Comparison of ENCODE assay signal across 8 cellular contexts in genomic region chr20:50146732-50147662, GRCh38. TPM values are rescaled to one million over a fixed set of nuclear protein-coding genes. Genes with fewer than 3 reads are reported as not detected.
DNase-seq lines count a peak whose midpoint lies in the region; ATAC-seq and TF ChIP-seq lines count a peak whose summit lies in the region.

No MANE protein-coding gene starts in this region.

- 68 to 71% (median 71%) methylated on average over 16 to 17 of the region's 17 CpGs for WGBS in ovary, 3 donors

- H3K4me3 ChIP-seq in DND-41 (ENCODE audit: low read depth in 1 of 2, low read length in 2 of 2) = peak overlapping the region in 1 of 2 experiments; percentile 49; a peak in 2 of 4 replicates
- peak overlapping the region; percentile 6 for H3K4me3 ChIP-seq in RWPE2 (ENCODE audit: severe bottlenecking)
- H3K4me3 ChIP-seq in MM.1S (ENCODE audit: low read length) = no peak overlapping the region
- no peak overlapping the region for H3K4me3 ChIP-seq in ovary

- H3K27me3 Mint-ChIP-seq in activated naive CD4-positive, alpha-beta T cell treated with anti-CD3 and anti-CD28 coated beads for 36 hours (ENCODE audit: low read depth) = no peaks in the 10 kb centered on the region

- H3K27me3 ChIP-seq in DND-41 (ENCODE audit: insufficient read depth, low read length, poor library complexity) = no peaks in the 10 kb centered on the region
- no peaks in the 10 kb centered on the region for H3K27me3 ChIP-seq in RWPE2 (ENCODE audit: insufficient read depth, poor library complexity, severe bottlenecking)
- H3K27me3 ChIP-seq in MM.1S (replicated peaks; ENCODE audit: insufficient read depth, low read length) = no peaks in the 10 kb centered on the region
- no peaks in the 10 kb centered on the region for H3K27me3 ChIP-seq in ovary

- H4K20me1 ChIP-seq in DND-41 (ENCODE audit: insufficient read depth, low read length) (peaks cover 17% of the 10 kb centered on the region), MM.1S (ENCODE audit: insufficient read depth, low read length) (no peaks in the 10 kb centered on the region)

- DNase-seq in DND-41 (peak; percentile 86), RWPE2 (ENCODE audit: low spot score) (peak; percentile 97), iPS-NIHi11 (ENCODE audit: low spot score) (peak; percentile 67), MM.1S (no peak), ovary (no peak)
- DNase-seq in activated naive CD4-positive, alpha-beta T cell treated with anti-CD3 and anti-CD28 coated beads for 36 hours = peak; percentile 91
- DNase-seq in stimulated activated CD4-positive, alpha-beta T cell treated with anti-CD3 and anti-CD28 coated beads, Interleukin-2, amount 100 ng/mL, for 48 hours = peak; percentile 53 to 55

- TF ChIP-seq CTCF in DND-41 (IDR thresholded peaks at IDR 0.05; ENCODE audit: borderline replicate concordance, extremely low read depth, low read length, poor library complexity, severe bottlenecking) = no peak
- TF ChIP-seq CTCF in RWPE2 (IDR thresholded peaks at IDR 0.05; ENCODE audit: poor library complexity, severe bottlenecking) = no peak
- no peak for TF ChIP-seq CTCF in MM.1S (IDR thresholded peaks at IDR 0.05; ENCODE audit: low read length)
- no peak for TF ChIP-seq CTCF in ovary (IDR thresholded peaks at IDR 0.05)

- peak overlapping the region; percentile 98 for H3K27ac Mint-ChIP-seq in activated naive CD4-positive, alpha-beta T cell treated with anti-CD3 and anti-CD28 coated beads for 36 hours

- peak overlapping the region; percentile 65 for H2AFZ ChIP-seq in DND-41 (ENCODE audit: low read depth, low read length)
- no peak overlapping the region for H2AFZ ChIP-seq in MM.1S (ENCODE audit: low read length)

- no peaks in the 10 kb centered on the region for H3K9me3 Mint-ChIP-seq in activated naive CD4-positive, alpha-beta T cell treated with anti-CD3 and anti-CD28 coated beads for 36 hours

- no peak for TF ChIP-seq POLR2A in ovary (IDR thresholded peaks at IDR 0.05)

- H3F3A ChIP-seq in MM.1S (ENCODE audit: insufficient read depth, low read length) = no peaks in the 10 kb centered on the region

- peaks cover 66% of the 10 kb centered on the region for H3K36me3 ChIP-seq in DND-41 (ENCODE audit: insufficient read depth, low read length)
- peaks cover 84% of the 10 kb centered on the region for H3K36me3 ChIP-seq in RWPE2 (ENCODE audit: low read depth)
- no peaks in the 10 kb centered on the region for H3K36me3 ChIP-seq in MM.1S (replicated peaks; ENCODE audit: insufficient read depth, low read length)
- no peaks in the 10 kb centered on the region for H3K36me3 ChIP-seq in ovary

- H3K79me2 ChIP-seq in DND-41 (ENCODE audit: insufficient read depth, low read length) (peaks cover 85% of the 10 kb centered on the region), MM.1S (ENCODE audit: low read length) (peaks cover 30% of the 10 kb centered on the region)

- H3K4me1 ChIP-seq in DND-41 (ENCODE audit: insufficient read depth, low read length) = peaks cover 59% of the 10 kb centered on the region
- peaks cover 74% of the 10 kb centered on the region for H3K4me1 ChIP-seq in RWPE2 (ENCODE audit: insufficient read depth, poor library complexity, severe bottlenecking)
- H3K4me1 ChIP-seq in MM.1S (ENCODE audit: low read length) = no peaks in the 10 kb centered on the region; the same call in 1 of the 2 replicates
- H3K4me1 ChIP-seq in ovary (ENCODE audit: insufficient read depth) = peaks cover 3% of the 10 kb centered on the region

- H3K4me3 Mint-ChIP-seq in activated naive CD4-positive, alpha-beta T cell treated with anti-CD3 and anti-CD28 coated beads for 36 hours = peak overlapping the region; percentile 74

- intact Hi-C loops in activated naive CD4-positive, alpha-beta T cell treated with anti-CD3 and anti-CD28 coated beads for 36 hours (cut with micrococcal nuclease) = loop anchor here (1.0 kb wide), 2 partner anchors 19 to 32 kb away; no protein-coding TSS in a partner anchor
- intact Hi-C loops in ovary (cut with DNase I) = no loop called here

- CTCF ChIA-PET in activated naive CD4-positive, alpha-beta T cell treated with anti-CD3 and anti-CD28 coated beads for 36 hours (lab: Charles Lee) = interaction anchor here (0.8 to 8.7 kb wide), 6 partner anchors 13 to 313 kb away, joined by 3 to 77 read pairs (median 3); partner anchors contain the start of gene UBE2V1

- peaks cover 18% of the 10 kb centered on the region for H3K36me3 Mint-ChIP-seq in activated naive CD4-positive, alpha-beta T cell treated with anti-CD3 and anti-CD28 coated beads for 36 hours (ENCODE audit: low read depth)

- ATAC-seq in DND-41 (ENCODE audit: insufficient read depth, low read depth) = peak; percentile 100
- ATAC-seq in HG02678 (IDR thresholded peaks at IDR 0.05; ENCODE audit: unreplicated experiment) = peak; percentile 76
- peak; percentile 80 for ATAC-seq in RWPE2 (ENCODE audit: low read depth)

- H3K4me1 Mint-ChIP-seq in activated naive CD4-positive, alpha-beta T cell treated with anti-CD3 and anti-CD28 coated beads for 36 hours (ENCODE audit: low read depth) = peaks cover 61% of the 10 kb centered on the region

- H3K9me3 ChIP-seq in DND-41 (ENCODE audit: insufficient read depth, low read length, severe bottlenecking) (no peaks in the 10 kb centered on the region), RWPE2 (ENCODE audit: severe bottlenecking) (no peaks in the 10 kb centered on the region), MM.1S (replicated peaks; ENCODE audit: insufficient read depth, low read length) (no peaks in the 10 kb centered on the region), ovary (no peaks in the 10 kb centered on the region)

- H3K4me2 ChIP-seq in DND-41 (ENCODE audit: insufficient read depth, low read length) (peak overlapping the region; percentile 62), MM.1S (ENCODE audit: low read depth, low read length) (no peak overlapping the region)

- no peaks in the 10 kb centered on the region for H3K9me2 ChIP-seq in MM.1S (replicated peaks; ENCODE audit: insufficient read depth, low read length)

- H3K27ac ChIP-seq in DND-41 (ENCODE audit: low read length) (peak overlapping the region; percentile 92), RWPE2 (ENCODE audit: poor library complexity, severe bottlenecking) (peak overlapping the region; percentile 91), MM.1S (ENCODE audit: low read length) (no peak overlapping the region), ovary (no peak overlapping the region)

- H3K9ac ChIP-seq in DND-41 (ENCODE audit: low read depth, low read length) (peak overlapping the region; percentile 56), MM.1S (ENCODE audit: low read length) (no peak overlapping the region)

- TF ChIP-seq EP300 in ovary (IDR thresholded peaks at IDR 0.05) = no peak

RNA-seq across cellular contexts. Expression of gene PEDS1, which starts 6.5 kb away (rescaled TPM):
- total RNA-seq in activated naive CD4-positive, alpha-beta T cell treated with anti-CD3 and anti-CD28 coated beads for 36 hours = 10 to 100 TPM; 10.4 to 11.2 TPM
- total RNA-seq in ovary = 10 to 100 TPM in 6 of 7 donors, 1 to 10 TPM in 1; 7.5 to 18.2 (median 12.6) TPM
- 10 to 100 TPM; 11.6 to 11.7 TPM for polyA plus RNA-seq in ovary

RNA-seq across cellular contexts. Expression of gene UBE2V1, which starts 34.0 kb away (rescaled TPM):
- total RNA-seq in activated naive CD4-positive, alpha-beta T cell treated with anti-CD3 and anti-CD28 coated beads for 36 hours = 100 to 1,000 TPM; 124 to 137 TPM
- total RNA-seq in ovary = 10 to 100 TPM; 51.0 to 90.3 (median 77.2) TPM
- polyA plus RNA-seq in ovary = 100 to 1,000 TPM in 1 of 2 donors, 10 to 100 TPM in 1; 43.6 to 189 TPM

RNA-seq across cellular contexts. Expression of gene CEBPB, which starts 43.6 kb away (rescaled TPM):
- 10 to 100 TPM; 38.5 to 38.6 TPM for total RNA-seq in activated naive CD4-positive, alpha-beta T cell treated with anti-CD3 and anti-CD28 coated beads for 36 hours
- 100 to 1,000 TPM in 5 of 7 donors, 10 to 100 TPM in 2; 84.1 to 296 (median 153) TPM for total RNA-seq in ovary
- polyA plus RNA-seq in ovary = 10 to 100 TPM; 15.7 to 19.2 TPM

Comparison
In these comparisons a context has a peak if more than half of its experiments do, and no peak if none do; other contexts are left out.
1. DNase-seq: peak in DND-41 (single experiment), RWPE2 (single experiment), activated naive CD4-positive, alpha-beta T cell treated with anti-CD3 and anti-CD28 coated beads for 36 hours (single experiment), iPS-NIHi11 (single experiment) and stimulated activated CD4-positive, alpha-beta T cell treated with anti-CD3 and anti-CD28 coated beads, Interleukin-2, amount 100 ng/mL, for 48 hours (2 of 2); none in MM.1S (single experiment) and ovary (0 of 5).
2. H3K27ac ChIP-seq: peak in DND-41 (single experiment) and RWPE2 (single experiment); none in MM.1S (single experiment) and ovary (0 of 2).
3. Peak in every context shown above with its lines, with median percentiles within 50 percentile points of each other: ATAC-seq.